In the genomic region with DNA sequence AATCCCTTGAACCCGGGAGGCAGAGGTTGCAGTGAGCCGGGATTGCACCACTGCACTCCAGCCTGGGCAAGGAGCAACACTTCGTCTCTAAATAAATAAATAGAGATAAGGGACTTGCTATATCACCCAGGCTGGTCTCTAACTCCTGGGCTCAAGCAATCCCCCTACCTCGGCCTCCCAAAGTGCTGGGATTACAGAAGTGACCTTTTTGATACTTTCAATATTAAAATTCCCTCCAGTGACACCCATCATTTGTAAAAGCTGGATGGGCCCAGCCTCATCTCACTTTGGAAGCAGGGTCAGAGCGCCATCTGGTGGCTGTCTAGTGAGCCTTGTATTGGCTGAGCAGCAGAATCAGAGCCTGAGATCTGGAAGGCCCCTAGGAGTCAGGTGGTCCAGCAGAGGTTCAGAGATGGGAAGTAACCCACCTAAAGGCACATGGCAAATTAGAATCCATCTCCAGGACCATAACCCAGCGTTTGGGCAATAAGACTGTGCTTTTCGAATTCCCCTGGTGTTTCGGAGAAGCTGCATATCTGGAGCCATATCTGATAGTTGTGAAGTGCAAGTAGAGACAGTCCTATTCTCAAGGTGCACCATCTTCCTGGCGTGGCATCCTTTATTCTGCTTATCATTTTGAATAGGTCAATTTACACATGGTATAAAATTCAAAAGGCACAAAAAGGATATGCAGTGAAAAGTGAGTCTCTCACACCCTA, we compare ENCODE assay signal across 1 cellular context.
TF ChIP-seq lines count a peak whose summit lies in the region.

No MANE protein-coding gene starts in this region.

TF ChIP-seq in K562, 482 proteins besides CTCF, POLR2A, EP300 and RAD21 (continued from another document):
- TF ChIP-seq, protein P1, sequence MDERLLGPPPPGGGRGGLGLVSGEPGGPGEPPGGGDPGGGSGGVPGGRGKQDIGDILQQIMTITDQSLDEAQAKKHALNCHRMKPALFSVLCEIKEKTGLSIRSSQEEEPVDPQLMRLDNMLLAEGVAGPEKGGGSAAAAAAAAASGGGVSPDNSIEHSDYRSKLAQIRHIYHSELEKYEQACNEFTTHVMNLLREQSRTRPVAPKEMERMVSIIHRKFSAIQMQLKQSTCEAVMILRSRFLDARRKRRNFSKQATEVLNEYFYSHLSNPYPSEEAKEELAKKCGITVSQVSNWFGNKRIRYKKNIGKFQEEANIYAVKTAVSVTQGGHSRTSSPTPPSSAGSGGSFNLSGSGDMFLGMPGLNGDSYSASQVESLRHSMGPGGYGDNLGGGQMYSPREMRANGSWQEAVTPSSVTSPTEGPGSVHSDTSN (CRISPR knock-in tag; IDR thresholded peaks at IDR 0.05; ENCODE audit: low read depth): no peak
- TF ChIP-seq, protein P1 (tag; conservative IDR thresholded peaks at IDR 0.05; ENCODE audit: low read depth): 0 out of 2 replicates have a peak, but pooled peaks have one; percentile 18
- TF ChIP-seq FOXK2 (conservative IDR thresholded peaks at IDR 0.05 in 1 of 2, IDR thresholded peaks at IDR 0.05 in 1 of 2; ENCODE audit: low read depth in 2 of 2) (no peak), NFRKB (IDR thresholded peaks at IDR 0.05; ENCODE audit: low read depth) (no peak), FOXP1 (CRISPR knock-in tag; IDR thresholded peaks at IDR 0.05) (no peak), RCOR1 (IDR thresholded peaks at IDR 0.05; ENCODE audit: borderline replicate concordance in 1 of 2, low read depth in 2 of 2, low read length in 2 of 2) (peak in 1 of 2 experiments; percentile 70; a peak in 1 of 4 replicates), POLR2AphosphoS5 (IDR thresholded peaks at IDR 0.05; ENCODE audit: control insufficient read depth, insufficient read depth, low read depth, low read length) (no peak), ZNF551 (CRISPR knock-in tag; IDR thresholded peaks at IDR 0.05) (no peak), PML (IDR thresholded peaks at IDR 0.05; ENCODE audit: low read length) (no peak), MCM7 (IDR thresholded peaks at IDR 0.05) (no peak), YY1 (IDR thresholded peaks at IDR 0.05; ENCODE audit: borderline replicate concordance in 1 of 3, control insufficient read depth in 1 of 3, extremely low read depth in 1 of 3, insufficient read depth in 3 of 3, insufficient read length in 1 of 3, insufficient replicate concordance in 2 of 3, low read depth in 1 of 3, low read length in 2 of 3) (peak in 1 of 3 experiments; percentile 22), XRCC5 (IDR thresholded peaks at IDR 0.05; ENCODE audit: low read depth, low read length) (0 out of 2 replicates have a peak, but pooled peaks have one; percentile 57), ARID2 (IDR thresholded peaks at IDR 0.05) (peak; percentile 78), STAG1 (CRISPR knock-in tag; IDR thresholded peaks at IDR 0.05; ENCODE audit: borderline replicate concordance) (peak; percentile 62; the same call in 1 of the 2 replicates), SETDB1 (IDR thresholded peaks at IDR 0.05; ENCODE audit: low read length) (no peak), ZNF263 (CRISPR knock-in tag; IDR thresholded peaks at IDR 0.05; ENCODE audit: borderline replicate concordance) (no peak), NR4A1 (CRISPR knock-in tag; IDR thresholded peaks at IDR 0.05) (no peak), NR4A1 (tag; IDR thresholded peaks at IDR 0.05) (no peak), ZKSCAN3 (CRISPR knock-in tag; IDR thresholded peaks at IDR 0.05) (no peak)
- TF ChIP-seq, protein P2, sequence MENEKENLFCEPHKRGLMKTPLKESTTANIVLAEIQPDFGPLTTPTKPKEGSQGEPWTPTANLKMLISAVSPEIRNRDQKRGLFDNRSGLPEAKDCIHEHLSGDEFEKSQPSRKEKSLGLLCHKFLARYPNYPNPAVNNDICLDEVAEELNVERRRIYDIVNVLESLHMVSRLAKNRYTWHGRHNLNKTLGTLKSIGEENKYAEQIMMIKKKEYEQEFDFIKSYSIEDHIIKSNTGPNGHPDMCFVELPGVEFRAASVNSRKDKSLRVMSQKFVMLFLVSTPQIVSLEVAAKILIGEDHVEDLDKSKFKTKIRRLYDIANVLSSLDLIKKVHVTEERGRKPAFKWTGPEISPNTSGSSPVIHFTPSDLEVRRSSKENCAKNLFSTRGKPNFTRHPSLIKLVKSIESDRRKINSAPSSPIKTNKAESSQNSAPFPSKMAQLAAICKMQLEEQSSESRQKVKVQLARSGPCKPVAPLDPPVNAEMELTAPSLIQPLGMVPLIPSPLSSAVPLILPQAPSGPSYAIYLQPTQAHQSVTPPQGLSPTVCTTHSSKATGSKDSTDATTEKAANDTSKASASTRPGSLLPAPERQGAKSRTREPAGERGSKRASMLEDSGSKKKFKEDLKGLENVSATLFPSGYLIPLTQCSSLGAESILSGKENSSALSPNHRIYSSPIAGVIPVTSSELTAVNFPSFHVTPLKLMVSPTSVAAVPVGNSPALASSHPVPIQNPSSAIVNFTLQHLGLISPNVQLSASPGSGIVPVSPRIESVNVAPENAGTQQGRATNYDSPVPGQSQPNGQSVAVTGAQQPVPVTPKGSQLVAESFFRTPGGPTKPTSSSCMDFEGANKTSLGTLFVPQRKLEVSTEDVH (IDR thresholded peaks at IDR 0.05; ENCODE audit: low read depth, partially characterized antibody): no peak
- TF ChIP-seq, protein P3, sequence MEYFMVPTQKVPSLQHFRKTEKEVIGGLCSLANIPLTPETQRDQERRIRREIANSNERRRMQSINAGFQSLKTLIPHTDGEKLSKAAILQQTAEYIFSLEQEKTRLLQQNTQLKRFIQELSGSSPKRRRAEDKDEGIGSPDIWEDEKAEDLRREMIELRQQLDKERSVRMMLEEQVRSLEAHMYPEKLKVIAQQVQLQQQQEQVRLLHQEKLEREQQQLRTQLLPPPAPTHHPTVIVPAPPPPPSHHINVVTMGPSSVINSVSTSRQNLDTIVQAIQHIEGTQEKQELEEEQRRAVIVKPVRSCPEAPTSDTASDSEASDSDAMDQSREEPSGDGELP (CRISPR knock-in tag; IDR thresholded peaks at IDR 0.05; ENCODE audit: borderline replicate concordance): 0 out of 2 replicates have a peak, but pooled peaks have one; percentile 15
